In genomic region chrX:2343413-2343812, GRCh38 we compare ENCODE assay signal across 1 cellular context.
A peak's percentile ranks its signal among the peaks of the same experiment; 100 is the strongest.
TF ChIP-seq lines count a peak whose summit lies in the region.

No MANE protein-coding gene starts in this region.

TF ChIP-seq in K562, 482 proteins besides CTCF, POLR2A, EP300 and RAD21 (continued from another document):
- no peak for TF ChIP-seq GTF3C2 (IDR thresholded peaks at IDR 0.05; ENCODE audit: borderline replicate concordance, extremely low read depth, insufficient read length)
- TF ChIP-seq E2F5 (CRISPR knock-in tag; IDR thresholded peaks at IDR 0.05) = no peak
- TF ChIP-seq CBFA2T2 (conservative IDR thresholded peaks at IDR 0.05) = peak; percentile 43
- TF ChIP-seq ZKSCAN3 (CRISPR knock-in tag; IDR thresholded peaks at IDR 0.05) = no peak
- peak; percentile 56 for TF ChIP-seq TEAD4 (IDR thresholded peaks at IDR 0.05; ENCODE audit: low read length)
- no peak for TF ChIP-seq TEAD4 (CRISPR knock-in tag; IDR thresholded peaks at IDR 0.05; ENCODE audit: borderline replicate concordance)
- no peak for TF ChIP-seq KAT2B (IDR thresholded peaks at IDR 0.05; ENCODE audit: low read depth, low read length)
- no peak for TF ChIP-seq TRIM28 (IDR thresholded peaks at IDR 0.05)
- TF ChIP-seq TAL1 (IDR thresholded peaks at IDR 0.05) = peak; percentile 35; the same call in 1 of the 2 replicates
- TF ChIP-seq CBFA2T3 (IDR thresholded peaks at IDR 0.05) = peak; percentile 72
